8 cellular contexts compared by ENCODE assay signal in the genomic region with DNA sequence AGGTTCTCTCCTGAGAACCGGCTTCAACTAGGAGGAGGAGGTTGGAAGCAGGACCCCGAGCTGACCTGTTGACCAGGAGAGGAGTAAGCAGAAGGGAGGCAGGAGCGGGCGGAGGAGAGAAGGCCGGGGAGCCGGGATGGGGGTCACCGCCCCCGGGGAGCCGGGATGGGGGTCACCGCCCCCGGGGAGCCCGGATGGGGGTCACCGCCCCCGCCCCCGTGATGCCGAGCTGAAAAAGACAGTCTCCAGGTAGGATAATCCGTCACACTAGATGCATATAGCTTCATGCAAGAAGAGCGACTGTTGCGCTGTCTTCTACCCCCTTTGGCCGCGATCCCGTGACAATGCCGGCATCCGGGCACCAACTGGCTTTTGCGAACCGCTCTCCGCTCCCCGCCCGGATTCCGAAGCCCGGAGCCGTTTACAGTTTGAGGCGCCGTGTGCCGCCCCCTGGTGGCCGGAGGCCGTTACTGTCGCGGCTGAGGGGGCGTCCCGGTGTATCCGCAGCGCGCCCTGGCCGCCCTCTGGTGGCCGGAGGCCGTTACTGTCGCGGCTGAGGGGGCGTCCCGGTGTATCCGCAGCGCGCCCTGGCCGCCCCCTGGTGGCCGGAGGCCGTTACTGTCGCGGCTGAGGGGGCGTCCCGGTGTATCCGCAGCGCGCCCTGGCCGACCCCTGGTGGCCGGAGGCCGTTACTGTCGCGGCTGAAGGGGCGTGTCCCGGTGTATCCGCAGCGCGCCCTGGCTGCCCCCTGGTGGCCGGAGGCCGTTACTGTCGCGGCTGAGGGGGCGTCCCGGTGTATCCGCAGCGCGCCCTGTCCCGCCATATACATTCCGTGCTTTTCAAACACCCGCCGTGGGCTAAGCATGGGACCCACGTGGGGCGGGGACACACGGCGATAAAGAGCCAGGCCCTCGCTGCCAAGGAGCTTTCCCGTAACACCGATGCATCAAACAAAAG.
DNase-seq lines count a peak whose midpoint lies in the region; ATAC-seq and TF ChIP-seq lines count a peak whose summit lies in the region.

No MANE protein-coding gene starts in this region.

- no TSS peak for BruUV-seq in Caco-2 (replicated peaks; lab: Mats Ljungman, UMichigan)

- H3K9me3 ChIP-seq in Caco-2 = no peaks in the 10 kb centered on the region
- H3K9me3 ChIP-seq in WERI-Rb-1 (ENCODE audit: severe bottlenecking) = peaks cover 3% of the 10 kb centered on the region
- no peaks in the 10 kb centered on the region for H3K9me3 ChIP-seq in psoas muscle

- peak overlapping the region; percentile 92 for H3K27ac Mint-ChIP-seq in Caco-2 (ENCODE audit: unreplicated experiment)
- H3K27ac Mint-ChIP-seq in central memory CD8-positive, alpha-beta T cell (ENCODE audit: low read depth) = peak overlapping the region; percentile 72

- H3K4me1 Mint-ChIP-seq in Caco-2 (ENCODE audit: low read depth, unreplicated experiment) = peaks cover 16% of the 10 kb centered on the region
- no peaks in the 10 kb centered on the region for H3K4me1 Mint-ChIP-seq in central memory CD8-positive, alpha-beta T cell

- H3K4me3 ChIP-seq in Caco-2 (ENCODE audit: low read depth, low read length) = no peak overlapping the region
- H3K4me3 ChIP-seq in WERI-Rb-1 (ENCODE audit: low read depth, low read length) = no peak overlapping the region
- no peak overlapping the region for H3K4me3 ChIP-seq in psoas muscle

- TF ChIP-seq CTCF in Caco-2 (IDR thresholded peaks at IDR 0.05; ENCODE audit: insufficient read depth in 1 of 2, low read depth in 1 of 2, low read length in 1 of 2, severe bottlenecking in 1 of 2, unreplicated experiment in 1 of 2) = peak in 1 of 2 experiments; percentile 95
- peak; percentile 49 for TF ChIP-seq CTCF in WERI-Rb-1 (IDR thresholded peaks at IDR 0.05; ENCODE audit: low read depth, low read length)
- TF ChIP-seq CTCF in psoas muscle (IDR thresholded peaks at IDR 0.05) = peak; percentile 44

- H3K36me3 Mint-ChIP-seq in Caco-2 (ENCODE audit: insufficient read depth, unreplicated experiment) = peaks cover 23% of the 10 kb centered on the region
- H3K36me3 Mint-ChIP-seq in central memory CD8-positive, alpha-beta T cell (ENCODE audit: insufficient read depth) = peaks cover 16% of the 10 kb centered on the region

- DNase-seq in Caco-2 = peak in 1 of 2 experiments; percentile 57
- peak; percentile 22 for DNase-seq in WERI-Rb-1
- DNase-seq in central memory CD8-positive, alpha-beta T cell (ENCODE audit: low spot score in 2 of 2) = peak in 1 of 2 donors; percentile 39
- DNase-seq in psoas muscle = no peak
- no peak for DNase-seq in GOT3 (lab: John Stamatoyannopoulos, UW)

- POLR2A ChIA-PET in Caco-2 (lab: Charles Lee) = no interaction called here

- H3K9me3 Mint-ChIP-seq in Caco-2 (ENCODE audit: unreplicated experiment) = no peaks in the 10 kb centered on the region
- H3K9me3 Mint-ChIP-seq in central memory CD8-positive, alpha-beta T cell = no peaks in the 10 kb centered on the region

- no peaks in the 10 kb centered on the region for H3K27me3 ChIP-seq in Caco-2 (replicated peaks; ENCODE audit: control insufficient read depth, insufficient read depth, low read length)
- H3K27me3 ChIP-seq in WERI-Rb-1 (ENCODE audit: insufficient read depth, low read depth, severe bottlenecking) = no peaks in the 10 kb centered on the region
- H3K27me3 ChIP-seq in psoas muscle (ENCODE audit: insufficient read depth in 3 of 3, low read length in 2 of 3) = no peaks in the 10 kb centered on the region

- no peaks in the 10 kb centered on the region for H3K27me3 Mint-ChIP-seq in Caco-2 (ENCODE audit: insufficient read depth, unreplicated experiment)
- H3K27me3 Mint-ChIP-seq in central memory CD8-positive, alpha-beta T cell = no peaks in the 10 kb centered on the region

- intact Hi-C loops in Caco-2 (cut with micrococcal nuclease; ENCODE audit: unreplicated experiment) (loop anchor here (5.0 kb wide), 4 partner anchors 83 to 663 kb away; no protein-coding TSS in a partner anchor), psoas muscle (cut with DNase I) (loop anchor here in 1 of 2 donors (5.0 kb wide), 1 partner anchor 573 kb away; no protein-coding TSS in a partner anchor)

- WGBS in psoas muscle, 3 donors = 65 to 70% (median 65%) methylated on average over 68 to 93 of the region's 94 CpGs

- no peaks in the 10 kb centered on the region for H3K36me3 ChIP-seq in Caco-2 (ENCODE audit: control insufficient read depth, insufficient read depth, low read length)
- H3K36me3 ChIP-seq in WERI-Rb-1 = no peaks in the 10 kb centered on the region
- no peaks in the 10 kb centered on the region for H3K36me3 ChIP-seq in psoas muscle (ENCODE audit: insufficient read depth in 1 of 2, low read depth in 1 of 2)

- peak; percentile 49 for ATAC-seq in central memory CD8-positive, alpha-beta T cell (replicated peaks; ENCODE audit: extremely low read depth, poor library complexity, severe bottlenecking)
- ATAC-seq in psoas muscle (no peak), GM21515 (IDR thresholded peaks at IDR 0.05; ENCODE audit: unreplicated experiment) (no peak), HG03280 (IDR thresholded peaks at IDR 0.05; ENCODE audit: unreplicated experiment) (no peak), GM21381 (IDR thresholded peaks at IDR 0.05; ENCODE audit: unreplicated experiment) (no peak)

- H3K27ac ChIP-seq in WERI-Rb-1 = no peak overlapping the region
- no peak overlapping the region for H3K27ac ChIP-seq in psoas muscle

- CTCF ChIA-PET in Caco-2 (lab: Charles Lee) = interaction anchor here (0.9 to 3.0 kb wide), 2 partner anchors 223 to 572 kb away, joined by 3 to 48 read pairs; no protein-coding TSS in a partner anchor

- H3K4me1 ChIP-seq in Caco-2 (peaks cover 23% of the 10 kb centered on the region), psoas muscle (no peaks in the 10 kb centered on the region)

- peak overlapping the region; percentile 25 for H3K4me3 Mint-ChIP-seq in Caco-2 (ENCODE audit: unreplicated experiment)
- no peak overlapping the region for H3K4me3 Mint-ChIP-seq in central memory CD8-positive, alpha-beta T cell
